ENCODE assay signal across 19 cellular contexts in genomic region chr21:44436958-44437357, GRCh38.
"Had no signal": no experiment of that assay in that cellular context is flagged by ENCODE, and none has a peak within 500 bp of the region (broad histone marks: within the 10 kb centered on the region; RNA-seq: fewer than 3 reads in every experiment).

No MANE protein-coding gene starts in this region.

- H3K27me3 Mint-ChIP-seq: activated CD4-positive, alpha-beta T cell treated with anti-CD3 and anti-CD28 coated beads, Interleukin-2, amount 10 ng/mL, durations not matched to agents 24 days and 14 days had no signal

- H3K9me3 Mint-ChIP-seq: activated CD4-positive, alpha-beta T cell treated with anti-CD3 and anti-CD28 coated beads, Interleukin-2, amount 10 ng/mL, durations not matched to agents 24 days and 14 days; mesothelial cell of epicardium; neural crest cell had no signal

- H3K4me3 Mint-ChIP-seq: activated CD4-positive, alpha-beta T cell treated with anti-CD3 and anti-CD28 coated beads, Interleukin-2, amount 10 ng/mL, durations not matched to agents 24 days and 14 days; activated CD8-positive, alpha-beta T cell treated with anti-CD3 and anti-CD28 coated beads, Interleukin-2, amount 10 ng/mL, durations not matched to agents 7 days and 5 days; mesothelial cell of epicardium; neural crest cell had no signal

- DNase-seq: activated CD4-positive, alpha-beta T cell treated with anti-CD3 and anti-CD28 coated beads, Interleukin-2, amount 10 ng/mL, durations not matched to agents 24 days and 14 days; activated CD4-positive, CD25-positive, alpha-beta regulatory T cell; activated CD8-positive, alpha-beta T cell treated with anti-CD3 and anti-CD28 coated beads, Interleukin-2, amount 10 ng/mL, durations not matched to agents 7 days and 5 days; activated naive CD4-positive, alpha-beta T cell; stimulated activated CD4-positive, alpha-beta T cell treated with anti-CD3 and anti-CD28 coated beads, Interleukin-4, amount 100 ng/mL, for 4 hours; stimulated activated CD8-positive, alpha-beta memory T cell treated with anti-CD3 and anti-CD28 coated beads, Interleukin-4, amount 100 ng/mL, for 48 hours; stimulated activated naive CD4-positive, alpha-beta T cell treated with Interleukin-2 at 50 U/mL for 16 hours; SW 1271; trophoblast cell had no signal

- H3K36me3 ChIP-seq: ovary had no signal

- FAIRE-seq: astrocyte, bronchial epithelial cell, endometrium, keratinocyte, TTC549 had no signal

- H3K4me1 Mint-ChIP-seq: activated CD4-positive, alpha-beta T cell treated with anti-CD3 and anti-CD28 coated beads, Interleukin-2, amount 10 ng/mL, durations not matched to agents 24 days and 14 days; mesothelial cell of epicardium; neural crest cell had no signal

- H3K27me3 ChIP-seq: dorsolateral prefrontal cortex, ovary had no signal

- H3K4me3 ChIP-seq: dorsolateral prefrontal cortex, ovary had no signal

- H3K9me3 ChIP-seq: ovary had no signal

- ATAC-seq: activated CD8-positive, alpha-beta T cell treated with anti-CD3 and anti-CD28 coated beads, Interleukin-2, amount 10 ng/mL, durations not matched to agents 7 days and 5 days; esophagus mucosa had no signal

- H3K36me3 Mint-ChIP-seq: mesothelial cell of epicardium had no signal

- H3K27ac ChIP-seq: dorsolateral prefrontal cortex, ovary had no signal

- H3K27ac Mint-ChIP-seq: activated CD4-positive, alpha-beta T cell treated with anti-CD3 and anti-CD28 coated beads, Interleukin-2, amount 10 ng/mL, durations not matched to agents 24 days and 14 days; activated CD8-positive, alpha-beta T cell treated with anti-CD3 and anti-CD28 coated beads, Interleukin-2, amount 10 ng/mL, durations not matched to agents 7 days and 5 days; mesothelial cell of epicardium had no signal
